Comparison of ENCODE assay signal across 34 cellular contexts in genomic region chr20:57848282-57848681, GRCh38.
"Had no signal": no experiment of that assay in that cellular context is flagged by ENCODE, and none has a peak within 500 bp of the region (broad histone marks: within the 10 kb centered on the region; RNA-seq: fewer than 3 reads in every experiment).

No MANE protein-coding gene starts in this region.

- H3K27me3 ChIP-seq: MG63 had no signal

- H3K9me3 ChIP-seq: MG63 had no signal

- DNase-seq: Karpas-422, Kasumi-1, MG63, MM.1S, MV-4-11, NCI-H1048, NCI-H1092, NCI-H1092 treated with DMSO at 0.1 percent for 48 hours, NCI-H1105, NCI-H1105 treated with DMSO at 0.1 percent for 48 hours, NCI-H1417, NCI-H1417 treated with DMSO at 0.1 percent for 48 hours, NCI-H1436, NCI-H1436 treated with DMSO at 0.1 percent for 48 hours, NCI-H146, NCI-H1694, NCI-H187, NCI-H187 treated with DMSO at 0.1 percent for 48 hours, NCI-H1930, NCI-H2029, NCI-H2029 treated with DMSO at 0.1 percent for 48 hours, NCI-H2081, NCI-H2081 treated with DMSO at 0.1 percent for 48 hours, NCI-H2107, NCI-H2171, NCI-H2171 treated with DMSO at 0.1 percent for 48 hours, NCI-H2227 treated with DMSO at 0.1 percent for 48 hours, NCI-H226, NCI-H345, NCI-H446, NCI-H446 treated with DMSO at 0.1 percent for 48 hours, NCI-H510A, NCI-H510A treated with DMSO at 0.1 percent for 48 hours, NCI-H524 had no signal

- H3K4me3 ChIP-seq: MG63 had no signal

- H3K36me3 ChIP-seq: MG63 had no signal
